Comparison of ENCODE assay signal across 1 cellular context in genomic region chr10:91190388-91190870, GRCh38.
TF ChIP-seq lines count a peak whose summit lies in the region.

No MANE protein-coding gene starts in this region.

TF ChIP-seq in HepG2, 621 proteins besides CTCF, POLR2A, EP300 and RAD21 (continued from another document):
- TF ChIP-seq ZNF770 (CRISPR knock-in tag; IDR thresholded peaks at IDR 0.05): no peak
- no peak for TF ChIP-seq SCMH1 (CRISPR knock-in tag; IDR thresholded peaks at IDR 0.05; ENCODE audit: borderline replicate concordance)
- TF ChIP-seq NR0B2 (CRISPR knock-in tag; IDR thresholded peaks at IDR 0.05): no peak
- TF ChIP-seq TOPORS (CRISPR knock-in tag; IDR thresholded peaks at IDR 0.05): no peak
- no peak for TF ChIP-seq ZNF382 (CRISPR knock-in tag; IDR thresholded peaks at IDR 0.05; ENCODE audit: borderline replicate concordance)
- no peak for TF ChIP-seq UBTF (CRISPR knock-in tag; IDR thresholded peaks at IDR 0.05)
- no peak for TF ChIP-seq NCOA5 (CRISPR knock-in tag; IDR thresholded peaks at IDR 0.05)
- TF ChIP-seq YEATS4 (CRISPR knock-in tag; IDR thresholded peaks at IDR 0.05; ENCODE audit: borderline replicate concordance): no peak
- no peak for TF ChIP-seq LCORL (IDR thresholded peaks at IDR 0.05)
- TF ChIP-seq LCORL (CRISPR knock-in tag; IDR thresholded peaks at IDR 0.05): no peak
- no peak for TF ChIP-seq SP5 (CRISPR knock-in tag; IDR thresholded peaks at IDR 0.05; ENCODE audit: borderline replicate concordance, low read depth)
- TF ChIP-seq ZNF296 (CRISPR knock-in tag; conservative IDR thresholded peaks at IDR 0.05): no peak
- no peak for TF ChIP-seq ZNF383 (CRISPR knock-in tag; IDR thresholded peaks at IDR 0.05; ENCODE audit: borderline replicate concordance)
- TF ChIP-seq E2F1 (CRISPR knock-in tag; IDR thresholded peaks at IDR 0.05): no peak
